ENCODE assay signal across 8 cellular contexts in the genomic region with DNA sequence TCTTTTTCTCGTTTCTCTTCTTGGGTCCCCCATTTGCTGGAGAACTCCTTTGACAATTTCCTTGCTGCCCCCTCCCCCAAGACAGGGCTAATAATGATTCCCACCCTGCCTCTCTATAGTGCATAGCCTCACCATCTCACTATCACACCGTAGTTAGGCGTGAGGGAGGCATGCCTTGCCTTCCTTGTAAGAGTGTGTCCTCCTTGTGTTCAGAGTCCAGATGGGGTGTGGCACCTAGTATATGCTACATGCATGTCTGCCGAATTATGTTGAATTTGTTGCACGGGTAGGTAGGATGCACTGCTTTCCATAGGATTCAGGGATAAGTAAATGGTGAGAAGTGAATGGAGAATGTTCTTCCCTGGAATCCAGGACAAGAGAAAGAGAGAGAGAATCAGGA.
"Had no signal": no experiment of that assay in that cellular context is flagged by ENCODE, and none has a peak within 500 bp of the region (broad histone marks: within the 10 kb centered on the region; RNA-seq: fewer than 3 reads in every experiment).

No MANE protein-coding gene starts in this region.

- DNase-seq: GM23248, H7, HFFc6 had no signal

- ATAC-seq: HCT116, HepG2, K562 had no signal

- H2AFZ ChIP-seq: GM23248 had no signal

- H3K4me3 ChIP-seq: GM23248, HAP-1, K562 had no signal

- H3K9ac ChIP-seq: GM23248 had no signal

- H3K27ac ChIP-seq: GM23248, HL-60 had no signal

- H3K4me1 ChIP-seq: HAP-1 had no signal

- H3K36me3 ChIP-seq: HAP-1 had no signal

- FAIRE-seq: HepG2, K562 had no signal

- H3K9me3 ChIP-seq: HAP-1 had no signal
